24 cellular contexts compared by ENCODE assay signal in the genomic region with DNA sequence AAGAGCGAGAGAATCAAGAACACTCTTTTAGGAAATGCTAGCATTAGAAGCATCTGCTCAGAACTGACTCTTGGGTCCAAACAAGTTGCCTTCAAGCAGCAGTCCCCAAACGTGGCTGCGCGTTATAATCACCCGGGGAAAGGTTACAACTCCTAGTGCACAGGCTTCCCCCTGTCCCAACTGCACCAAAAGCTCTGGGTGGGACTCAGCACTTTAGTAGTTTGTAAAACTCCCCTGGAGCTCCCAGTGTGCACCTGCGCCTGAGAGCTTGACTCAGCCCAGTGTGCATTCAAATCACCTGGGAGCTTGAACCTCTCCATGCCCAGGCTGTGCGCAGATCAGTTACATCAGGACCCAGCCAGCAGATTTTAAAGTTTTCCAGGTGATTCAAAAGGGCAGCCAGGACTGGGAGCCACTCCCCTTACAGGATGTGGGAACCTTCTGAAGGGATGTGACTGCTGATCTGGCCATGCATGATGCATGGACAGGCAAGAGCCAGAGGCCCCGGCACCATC.
"Had no signal": no experiment of that assay in that cellular context is flagged by ENCODE, and none has a peak within 500 bp of the region (broad histone marks: within the 10 kb centered on the region; RNA-seq: fewer than 3 reads in every experiment).

No MANE protein-coding gene starts in this region.

- DNase-seq: activated CD4-positive, alpha-beta memory T cell treated with anti-CD3 and anti-CD28 coated beads for 36 hours; activated CD4-positive, alpha-beta T cell treated with anti-CD3 and anti-CD28 coated beads, Interleukin-2, amount 10 ng/mL, durations not matched to agents 24 days and 14 days; activated CD4-positive, CD25-positive, alpha-beta regulatory T cell treated with anti-CD3 and anti-CD28 coated beads, Interleukin-2, amount 50 U/mL, for 72 hours; activated gamma-delta T cell; activated naive CD4-positive, alpha-beta T cell treated with anti-CD3 and anti-CD28 coated beads, Interleukin-2, amount 10 ng/mL, durations not matched to agents 7 days and 5 days; activated naive CD8-positive, alpha-beta T cell treated with anti-CD3 and anti-CD28 coated beads, Interleukin-2, amount 10 ng/mL, durations not matched to agents 7 days and 5 days; activated T-cell treated with anti-CD3 and anti-CD28 coated beads, Interleukin-2, amount 50 U/mL, for 72 hours; brain microvascular endothelial cell; caudate nucleus; cortex of kidney; effector memory CD8-positive, alpha-beta T cell; islet precursor cell; mammary epithelial cell; naive B cell; nucleus accumbens; stimulated activated CD4-positive, alpha-beta T cell treated with anti-CD3 and anti-CD28 coated beads, Interleukin-15, amount 100 ng/mL, for 24 hours; stimulated activated CD4-positive, alpha-beta T cell treated with anti-CD3 and anti-CD28 coated beads, Interleukin-2, amount 100 ng/mL, for 24 hours; stimulated activated naive B cell treated with anti-CD40 and anti-IgM and Interleukin-4, amounts not matched to agents 10 μg/mL and 1 μg/mL and 100 μg/mL, for 72 hours; stomach; T-helper 17 cell; tibial artery had no signal

- H3K9me3 ChIP-seq: gastroesophageal sphincter, right atrium auricular region, stomach, tibial artery had no signal

- H3K36me3 ChIP-seq: brain microvascular endothelial cell, gastroesophageal sphincter, right atrium auricular region, stomach, tibial artery had no signal

- H3K27me3 ChIP-seq: brain microvascular endothelial cell, gastroesophageal sphincter, hepatocyte, right atrium auricular region had no signal

- H3K4me2 ChIP-seq: hepatocyte had no signal

- H3K27ac ChIP-seq: brain microvascular endothelial cell, gastroesophageal sphincter, hepatocyte, right atrium auricular region, stomach, tibial artery had no signal

- H3K4me1 ChIP-seq: stomach, tibial artery had no signal

- ATAC-seq: activated T-cell treated with anti-CD3 and anti-CD28 coated beads, Interleukin-2, amount 50 U/mL, for 72 hours; effector memory CD8-positive, alpha-beta T cell; gastroesophageal sphincter; stimulated activated naive B cell treated with anti-CD40 and anti-IgM and Interleukin-4, amounts not matched to agents 10 μg/mL and 1 μg/mL and 100 μg/mL, for 72 hours; T-helper 17 cell had no signal

- H3K4me3 ChIP-seq: gastroesophageal sphincter, hepatocyte, right atrium auricular region, stomach, tibial artery had no signal
